Comparison of ENCODE assay signal across 8 cellular contexts in the genomic region with DNA sequence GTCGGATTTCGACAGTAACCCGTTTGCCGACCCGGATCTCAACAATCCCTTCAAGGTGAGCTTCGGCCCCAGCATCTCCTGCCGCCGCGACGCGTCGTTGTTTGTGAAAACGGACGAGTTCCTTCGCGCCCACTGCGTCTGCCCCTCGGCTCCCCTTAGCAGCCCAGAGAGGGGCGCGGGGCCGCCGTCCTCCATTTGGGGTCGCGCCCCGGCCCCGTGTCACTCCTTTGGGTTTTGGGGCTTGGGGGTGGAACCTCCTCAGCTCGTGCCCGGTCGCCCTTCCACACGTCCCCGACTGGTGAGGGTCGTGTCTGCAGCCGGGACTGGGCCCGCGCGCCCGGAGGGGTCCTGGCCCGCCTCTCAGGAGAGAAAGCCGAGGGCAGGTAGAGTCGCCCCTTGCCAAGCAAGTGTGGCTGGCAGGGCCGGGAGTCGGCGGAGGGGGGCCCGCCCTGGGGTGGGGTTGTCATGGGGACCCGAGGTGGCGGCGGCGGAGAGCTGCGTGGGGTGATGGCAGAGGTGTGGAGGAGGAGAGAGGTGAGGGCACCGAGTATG. TPM values are rescaled to one million over a fixed set of nuclear protein-coding genes. Genes with fewer than 3 reads are reported as not detected.
DNase-seq lines count a peak whose midpoint lies in the region; ATAC-seq and TF ChIP-seq lines count a peak whose summit lies in the region.

No MANE protein-coding gene starts in this region.

- H3K27me3 ChIP-seq in Caco-2 (replicated peaks; ENCODE audit: control insufficient read depth, insufficient read depth, low read length) (no peaks in the 10 kb centered on the region), Karpas-422 (ENCODE audit: low read length) (no peaks in the 10 kb centered on the region)

- H3K27ac ChIP-seq in Karpas-422 (ENCODE audit: low read length) = peak overlapping the region; percentile 91
- peak overlapping the region; percentile 73 for H3K27ac ChIP-seq in mesodermal cell (ENCODE audit: low read depth, low read length, severe bottlenecking)

- WGBS in mesodermal cell (ENCODE audit: insufficient coverage in 2 of 2), 2 experiments = 0% methylated on average over 46 to 50 of the region's 50 CpGs

- H3K9me3 Mint-ChIP-seq in Caco-2 (ENCODE audit: unreplicated experiment) = no peaks in the 10 kb centered on the region
- H3K9me3 Mint-ChIP-seq in activated CD4-positive, alpha-beta memory T cell treated with anti-CD3 and anti-CD28 coated beads for 36 hours = no peaks in the 10 kb centered on the region

- no peaks in the 10 kb centered on the region; the same call in 1 of the 2 replicates for H4K20me1 ChIP-seq in Karpas-422 (ENCODE audit: insufficient read depth, low read depth, low read length)

- H3K36me3 Mint-ChIP-seq in Caco-2 (ENCODE audit: insufficient read depth, unreplicated experiment) = peaks cover 19% of the 10 kb centered on the region
- peaks cover 6% of the 10 kb centered on the region for H3K36me3 Mint-ChIP-seq in activated CD4-positive, alpha-beta memory T cell treated with anti-CD3 and anti-CD28 coated beads for 36 hours

- no peak for TF ChIP-seq CTCF in Caco-2 (IDR thresholded peaks at IDR 0.05; ENCODE audit: insufficient read depth in 1 of 2, low read depth in 1 of 2, low read length in 1 of 2, severe bottlenecking in 1 of 2, unreplicated experiment in 1 of 2)

- peak overlapping the region; percentile 97 for H3K4me3 Mint-ChIP-seq in Caco-2 (ENCODE audit: unreplicated experiment)
- H3K4me3 Mint-ChIP-seq in activated CD4-positive, alpha-beta memory T cell treated with anti-CD3 and anti-CD28 coated beads for 36 hours = peak overlapping the region; percentile 94

- H3K36me3 ChIP-seq in Caco-2 (ENCODE audit: control insufficient read depth, insufficient read depth, low read length) = no peaks in the 10 kb centered on the region; the same call in 1 of the 2 replicates
- H3K36me3 ChIP-seq in Karpas-422 (ENCODE audit: insufficient read depth, low read length) = no peaks in the 10 kb centered on the region; the same call in 1 of the 2 replicates
- peaks cover 8% of the 10 kb centered on the region for H3K36me3 ChIP-seq in mesodermal cell (ENCODE audit: control insufficient read depth, insufficient read depth, low read length)

- H2AFZ ChIP-seq in Karpas-422 (ENCODE audit: low read length) = peak overlapping the region; percentile 73

- H3K4me1 ChIP-seq in Caco-2 = 0 out of 2 replicates have a peak, but pooled peaks cover 10% of the 10 kb centered on the region
- peaks cover 30% of the 10 kb centered on the region for H3K4me1 ChIP-seq in Karpas-422 (ENCODE audit: low read length)
- peaks cover 4% of the 10 kb centered on the region for H3K4me1 ChIP-seq in mesodermal cell (ENCODE audit: control insufficient read depth, insufficient read depth, low read length, poor library complexity, severe bottlenecking)

- peak overlapping the region; percentile 98 for H3K9ac ChIP-seq in Karpas-422 (ENCODE audit: low read length)

- H3K4me2 ChIP-seq in Karpas-422 (ENCODE audit: low read depth, low read length, poor library complexity, severe bottlenecking) = peak overlapping the region; percentile 87

- CTCF ChIA-PET in Caco-2 (lab: Charles Lee) = interaction anchor here (0.7 to 1.9 kb wide), 7 partner anchors 9 to 288 kb away, joined by 3 to 13 read pairs (median 3); no protein-coding TSS in a partner anchor
- CTCF ChIA-PET in activated CD4-positive, alpha-beta memory T cell treated with anti-CD3 and anti-CD28 coated beads for 36 hours (lab: Charles Lee) = interaction anchor here (0.5 to 1.8 kb wide), 7 partner anchors 12 to 70 kb away, joined by 3 to 19 read pairs (median 3); a partner anchor contains a TSS

- H3K9me3 ChIP-seq in Caco-2 (no peaks in the 10 kb centered on the region), Karpas-422 (ENCODE audit: low read length) (no peaks in the 10 kb centered on the region), mesodermal cell (ENCODE audit: control insufficient read depth, low read length) (no peaks in the 10 kb centered on the region)

- peaks cover 6% of the 10 kb centered on the region for H3K4me1 Mint-ChIP-seq in Caco-2 (ENCODE audit: low read depth, unreplicated experiment)
- H3K4me1 Mint-ChIP-seq in activated CD4-positive, alpha-beta memory T cell treated with anti-CD3 and anti-CD28 coated beads for 36 hours (ENCODE audit: low read depth) = peaks cover 38% of the 10 kb centered on the region

- H3K27me3 Mint-ChIP-seq in Caco-2 (ENCODE audit: insufficient read depth, unreplicated experiment) = no peaks in the 10 kb centered on the region
- no peaks in the 10 kb centered on the region for H3K27me3 Mint-ChIP-seq in activated CD4-positive, alpha-beta memory T cell treated with anti-CD3 and anti-CD28 coated beads for 36 hours

- H3K79me2 ChIP-seq in Karpas-422 (ENCODE audit: low read length) = peaks cover 53% of the 10 kb centered on the region

- ATAC-seq in GM21717 (IDR thresholded peaks at IDR 0.05; ENCODE audit: unreplicated experiment) = peak; percentile 57

- H3K4me3 ChIP-seq in Caco-2 (ENCODE audit: low read depth, low read length) (peak overlapping the region; percentile 72), Karpas-422 (ENCODE audit: low read length) (peak overlapping the region; percentile 99), mesodermal cell (ENCODE audit: extremely low read depth, insufficient read depth, low read length, poor library complexity, severe bottlenecking) (peak overlapping the region; percentile 96)

- BruUV-seq in Caco-2 (replicated peaks; lab: Mats Ljungman, UMichigan) = no TSS peak

- POLR2A ChIA-PET in Caco-2 (lab: Charles Lee) = interaction anchor here (0.5 to 1.3 kb wide), 3 partner anchors 66 to 266 kb away, joined by 3 to 7 read pairs (median 6); a partner anchor contains a TSS
- POLR2A ChIA-PET in activated CD4-positive, alpha-beta memory T cell treated with anti-CD3 and anti-CD28 coated beads for 36 hours (lab: Charles Lee) = interaction anchor here (0.7 to 2.2 kb wide), 4 partner anchors 66 to 624 kb away, joined by 3 to 37 read pairs (median 4); a partner anchor contains a TSS

- intact Hi-C loops in Caco-2 (cut with micrococcal nuclease; ENCODE audit: unreplicated experiment) = loop anchor here (1.0 kb wide), 2 partner anchors 33 to 66 kb away; a partner anchor contains a TSS
- intact Hi-C loops in activated CD4-positive, alpha-beta memory T cell treated with anti-CD3 and anti-CD28 coated beads for 36 hours (cut with micrococcal nuclease) = loop anchor here (1.0 to 10.0 kb wide), 4 partner anchors 46 to 624 kb away; a partner anchor contains a TSS

- H3K27ac Mint-ChIP-seq in Caco-2 (ENCODE audit: unreplicated experiment) = peak overlapping the region; percentile 95
- H3K27ac Mint-ChIP-seq in activated CD4-positive, alpha-beta memory T cell treated with anti-CD3 and anti-CD28 coated beads for 36 hours = peak overlapping the region; percentile 96

- no peaks in the 10 kb centered on the region for H3K9me2 ChIP-seq in Karpas-422 (replicated peaks; ENCODE audit: insufficient read depth, low read length)

- peak; percentile 49 to 51 for DNase-seq in Caco-2
- DNase-seq in Karpas-422 = peak; percentile 77
- DNase-seq in activated CD4-positive, alpha-beta memory T cell treated with anti-CD3 and anti-CD28 coated beads for 36 hours = peak; percentile 77
- peak; percentile 71 for DNase-seq in ecto neural progenitor cell (ENCODE audit: low spot score)
- peak; percentile 44 to 48 for DNase-seq in stimulated activated CD8-positive, alpha-beta memory T cell treated with anti-CD3 and anti-CD28 coated beads, Interleukin-2, amount 100 ng/mL, for 1 hour (ENCODE audit: low read depth in 2 of 2)
- no peak for DNase-seq in dermis blood vessel endothelial cell

RNA-seq across cellular contexts. Expression of a gene that starts 0.3 kb away (rescaled TPM):
- 21.3 and 23.6 TPM in 2 replicates for total RNA-seq in Caco-2 (2022)
- 24.3 and 72.5 TPM in 2 replicates for total RNA-seq in Karpas-422 (2014; rRNA removed; shearing (Covaris generic); ENCODE audit: low replicate concordance)
- 10 to 100 TPM; 13.6 to 18.3 TPM for total RNA-seq in activated CD4-positive, alpha-beta memory T cell treated with anti-CD3 and anti-CD28 coated beads for 36 hours
- 38.6 TPM for polyA plus RNA-seq in mesodermal cell (2013, experiment 1 of 2)
- 36.6 TPM for polyA plus RNA-seq in mesodermal cell (2013, experiment 2 of 2)
- 74.9 and 77.3 TPM in 2 replicates for total RNA-seq in dermis blood vessel endothelial cell
